In the genomic region with DNA sequence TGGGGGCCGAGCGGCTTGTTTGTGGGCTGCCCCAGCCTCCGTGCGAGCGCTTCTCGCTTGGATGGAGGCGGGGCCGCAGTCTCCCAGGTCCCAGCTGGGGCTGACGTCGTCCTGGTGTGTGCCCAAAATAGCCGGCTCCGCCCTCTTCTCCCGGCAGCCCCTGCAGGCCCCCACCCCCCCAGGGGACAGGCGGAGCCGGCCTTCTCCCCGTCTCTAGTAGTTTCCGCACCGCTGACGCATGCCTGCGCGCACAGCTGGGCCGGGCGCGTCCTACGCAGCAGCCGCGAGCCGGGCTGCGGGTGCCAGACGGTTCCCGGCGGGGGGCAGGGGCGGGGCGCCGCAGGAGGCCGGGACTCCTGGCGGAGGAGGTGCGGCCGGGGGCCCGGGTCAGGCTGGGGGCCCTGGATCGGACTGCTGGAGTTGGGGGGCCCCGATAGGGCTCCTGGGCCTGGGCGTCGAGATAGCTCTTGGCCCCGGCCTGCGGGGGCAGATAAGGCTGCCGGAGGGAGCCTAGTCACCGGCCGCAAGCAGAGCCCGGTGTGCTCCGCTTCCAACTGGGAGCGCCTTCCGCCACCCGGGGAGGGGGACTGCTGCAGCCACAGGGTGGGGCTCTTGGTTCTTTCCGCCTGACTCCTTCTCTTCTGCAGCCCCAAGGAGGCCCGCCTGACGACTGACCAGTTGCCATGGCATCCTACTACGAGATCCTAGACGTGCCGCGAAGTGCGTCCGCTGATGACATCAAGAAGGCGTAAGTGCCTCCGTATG, we compare ENCODE assay signal across 1 cellular context.
TF ChIP-seq lines count a peak whose summit lies in the region.

A gene (plus strand): TSS at position 216 of the 765 bp plus-strand sequence. CDS start 468 bp downstream, at position 684.

TF ChIP-seq in HepG2, 621 proteins besides CTCF, POLR2A, EP300 and RAD21 (continued from another document and continues in another):
- TF ChIP-seq, protein P1, sequence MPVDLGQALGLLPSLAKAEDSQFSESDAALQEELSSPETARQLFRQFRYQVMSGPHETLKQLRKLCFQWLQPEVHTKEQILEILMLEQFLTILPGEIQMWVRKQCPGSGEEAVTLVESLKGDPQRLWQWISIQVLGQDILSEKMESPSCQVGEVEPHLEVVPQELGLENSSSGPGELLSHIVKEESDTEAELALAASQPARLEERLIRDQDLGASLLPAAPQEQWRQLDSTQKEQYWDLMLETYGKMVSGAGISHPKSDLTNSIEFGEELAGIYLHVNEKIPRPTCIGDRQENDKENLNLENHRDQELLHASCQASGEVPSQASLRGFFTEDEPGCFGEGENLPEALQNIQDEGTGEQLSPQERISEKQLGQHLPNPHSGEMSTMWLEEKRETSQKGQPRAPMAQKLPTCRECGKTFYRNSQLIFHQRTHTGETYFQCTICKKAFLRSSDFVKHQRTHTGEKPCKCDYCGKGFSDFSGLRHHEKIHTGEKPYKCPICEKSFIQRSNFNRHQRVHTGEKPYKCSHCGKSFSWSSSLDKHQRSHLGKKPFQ (CRISPR knock-in tag; IDR thresholded peaks at IDR 0.05; ENCODE audit: insufficient replicate concordance) = peak; percentile 59
- TF ChIP-seq SYNCRIP (IDR thresholded peaks at IDR 0.05; ENCODE audit: insufficient read depth, low read depth, low read length) (no peak), NAIF1 (CRISPR knock-in tag; IDR thresholded peaks at IDR 0.05; ENCODE audit: borderline replicate concordance) (peak; percentile 91), HOXA7 (CRISPR knock-in tag; IDR thresholded peaks at IDR 0.05) (no peak), KDM5A (IDR thresholded peaks at IDR 0.05; ENCODE audit: borderline replicate concordance, low read length) (no peak), ERF (CRISPR knock-in tag; IDR thresholded peaks at IDR 0.05) (peak; percentile 93), PTBP1 (IDR thresholded peaks at IDR 0.05; ENCODE audit: low read depth, low read length, poor library complexity, severe bottlenecking) (no peak), XRCC5 (optimal IDR thresholded peaks at IDR 0.05; ENCODE audit: low read length) (peak; percentile 75), MLLT10 (CRISPR knock-in tag; IDR thresholded peaks at IDR 0.05) (no peak), ZBTB7A (CRISPR knock-in tag; IDR thresholded peaks at IDR 0.05) (no peak), GTF2F1 (IDR thresholded peaks at IDR 0.05; ENCODE audit: low read length) (no peak), MAFG (CRISPR knock-in tag; IDR thresholded peaks at IDR 0.05) (no peak), ESRRA (CRISPR knock-in tag; IDR thresholded peaks at IDR 0.05; ENCODE audit: low read depth) (0 out of 2 replicates have a peak, but pooled peaks have one; percentile 69), MXI1 (IDR thresholded peaks at IDR 0.05; ENCODE audit: borderline replicate concordance, low read depth, low read length) (peak; percentile 95; the same call in 2 of the 3 replicates), FOXK1 (CRISPR knock-in tag; IDR thresholded peaks at IDR 0.05; ENCODE audit: borderline replicate concordance, low read depth) (peak; percentile 80), FIP1L1 (IDR thresholded peaks at IDR 0.05; ENCODE audit: borderline replicate concordance, insufficient read depth, low read depth, low read length) (no peak), ZNF577 (CRISPR knock-in tag; IDR thresholded peaks at IDR 0.05; ENCODE audit: borderline replicate concordance, low read depth) (no peak), RFX5 (IDR thresholded peaks at IDR 0.05; ENCODE audit: low read depth, low read length) (no peak), ZNF446 (CRISPR knock-in tag; IDR thresholded peaks at IDR 0.05) (0 out of 2 replicates have a peak, but pooled peaks have one; percentile 64), ZNF224 (CRISPR knock-in tag; IDR thresholded peaks at IDR 0.05) (no peak), ZNF180 (CRISPR knock-in tag; IDR thresholded peaks at IDR 0.05; ENCODE audit: borderline replicate concordance, low read depth) (no peak), ZNF121 (CRISPR knock-in tag; IDR thresholded peaks at IDR 0.05) (no peak), SAFB2 (CRISPR knock-in tag; IDR thresholded peaks at IDR 0.05; ENCODE audit: borderline replicate concordance, low read depth) (no peak), NFE2 (CRISPR knock-in tag; IDR thresholded peaks at IDR 0.05) (no peak), ZNF792 (CRISPR knock-in tag; IDR thresholded peaks at IDR 0.05) (peak; percentile 80), ZNF430 (CRISPR knock-in tag; IDR thresholded peaks at IDR 0.05) (peak; percentile 45; the same call in 1 of the 2 replicates), ZNF232 (CRISPR knock-in tag; IDR thresholded peaks at IDR 0.05; ENCODE audit: borderline replicate concordance) (peak; percentile 37; the same call in 1 of the 2 replicates), SNAPC2 (CRISPR knock-in tag; IDR thresholded peaks at IDR 0.05) (0 out of 2 replicates have a peak, but pooled peaks have one; percentile 48), SOX6 (IDR thresholded peaks at IDR 0.05) (no peak), SOX6 (CRISPR knock-in tag; IDR thresholded peaks at IDR 0.05) (peak; percentile 52; the same call in 1 of the 2 replicates), ZNF772 (CRISPR knock-in tag; IDR thresholded peaks at IDR 0.05) (peak; percentile 67), ZNF333 (CRISPR knock-in tag; IDR thresholded peaks at IDR 0.05; ENCODE audit: borderline replicate concordance) (no peak), ARNTL (CRISPR knock-in tag; IDR thresholded peaks at IDR 0.05) (peak; percentile 46; the same call in 1 of the 2 replicates), NCOA1 (CRISPR knock-in tag; IDR thresholded peaks at IDR 0.05) (no peak)
- TF ChIP-seq, protein P2, sequence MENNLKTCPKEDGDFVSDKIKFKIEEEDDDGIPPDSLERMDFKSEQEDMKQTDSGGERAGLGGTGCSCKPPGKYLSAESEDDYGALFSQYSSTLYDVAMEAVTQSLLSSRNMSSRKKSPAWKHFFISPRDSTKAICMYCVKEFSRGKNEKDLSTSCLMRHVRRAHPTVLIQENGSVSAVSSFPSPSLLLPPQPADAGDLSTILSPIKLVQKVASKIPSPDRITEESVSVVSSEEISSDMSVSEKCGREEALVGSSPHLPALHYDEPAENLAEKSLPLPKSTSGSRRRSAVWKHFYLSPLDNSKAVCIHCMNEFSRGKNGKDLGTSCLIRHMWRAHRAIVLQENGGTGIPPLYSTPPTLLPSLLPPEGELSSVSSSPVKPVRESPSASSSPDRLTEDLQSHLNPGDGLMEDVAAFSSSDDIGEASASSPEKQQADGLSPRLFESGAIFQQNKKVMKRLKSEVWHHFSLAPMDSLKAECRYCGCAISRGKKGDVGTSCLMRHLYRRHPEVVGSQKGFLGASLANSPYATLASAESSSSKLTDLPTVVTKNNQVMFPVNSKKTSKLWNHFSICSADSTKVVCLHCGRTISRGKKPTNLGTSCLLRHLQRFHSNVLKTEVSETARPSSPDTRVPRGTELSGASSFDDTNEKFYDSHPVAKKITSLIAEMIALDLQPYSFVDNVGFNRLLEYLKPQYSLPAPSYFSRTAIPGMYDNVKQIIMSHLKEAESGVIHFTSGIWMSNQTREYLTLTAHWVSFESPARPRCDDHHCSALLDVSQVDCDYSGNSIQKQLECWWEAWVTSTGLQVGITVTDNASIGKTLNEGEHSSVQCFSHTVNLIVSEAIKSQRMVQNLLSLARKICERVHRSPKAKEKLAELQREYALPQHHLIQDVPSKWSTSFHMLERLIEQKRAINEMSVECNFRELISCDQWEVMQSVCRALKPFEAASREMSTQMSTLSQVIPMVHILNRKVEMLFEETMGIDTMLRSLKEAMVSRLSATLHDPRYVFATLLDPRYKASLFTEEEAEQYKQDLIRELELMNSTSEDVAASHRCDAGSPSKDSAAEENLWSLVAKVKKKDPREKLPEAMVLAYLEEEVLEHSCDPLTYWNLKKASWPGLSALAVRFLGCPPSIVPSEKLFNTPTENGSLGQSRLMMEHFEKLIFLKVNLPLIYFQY (CRISPR knock-in tag; IDR thresholded peaks at IDR 0.05; ENCODE audit: borderline replicate concordance) = peak; percentile 93; the same call in 1 of the 2 replicates
- TF ChIP-seq, protein P3, sequence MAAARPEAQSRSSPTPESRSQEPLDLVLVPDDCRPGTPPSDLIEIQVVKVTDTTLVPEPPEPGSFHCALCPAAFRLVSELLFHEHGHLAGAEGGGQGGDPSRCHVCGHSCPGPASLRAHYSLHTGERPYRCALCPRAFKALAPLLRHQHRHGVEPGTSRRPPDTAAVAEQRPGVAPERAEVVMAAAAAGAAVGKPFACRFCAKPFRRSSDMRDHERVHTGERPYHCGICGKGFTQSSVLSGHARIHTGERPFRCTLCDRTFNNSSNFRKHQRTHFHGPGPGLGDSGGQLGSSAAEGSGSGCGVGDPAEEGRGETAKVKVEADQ (CRISPR knock-in tag; IDR thresholded peaks at IDR 0.05; ENCODE audit: borderline replicate concordance) = no peak
- TF ChIP-seq, protein P4, sequence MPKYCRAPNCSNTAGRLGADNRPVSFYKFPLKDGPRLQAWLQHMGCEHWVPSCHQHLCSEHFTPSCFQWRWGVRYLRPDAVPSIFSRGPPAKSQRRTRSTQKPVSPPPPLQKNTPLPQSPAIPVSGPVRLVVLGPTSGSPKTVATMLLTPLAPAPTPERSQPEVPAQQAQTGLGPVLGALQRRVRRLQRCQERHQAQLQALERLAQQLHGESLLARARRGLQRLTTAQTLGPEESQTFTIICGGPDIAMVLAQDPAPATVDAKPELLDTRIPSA (CRISPR knock-in tag; IDR thresholded peaks at IDR 0.05; ENCODE audit: borderline replicate concordance) = peak; percentile 58; the same call in 1 of the 2 replicates
- TF ChIP-seq, protein P5, sequence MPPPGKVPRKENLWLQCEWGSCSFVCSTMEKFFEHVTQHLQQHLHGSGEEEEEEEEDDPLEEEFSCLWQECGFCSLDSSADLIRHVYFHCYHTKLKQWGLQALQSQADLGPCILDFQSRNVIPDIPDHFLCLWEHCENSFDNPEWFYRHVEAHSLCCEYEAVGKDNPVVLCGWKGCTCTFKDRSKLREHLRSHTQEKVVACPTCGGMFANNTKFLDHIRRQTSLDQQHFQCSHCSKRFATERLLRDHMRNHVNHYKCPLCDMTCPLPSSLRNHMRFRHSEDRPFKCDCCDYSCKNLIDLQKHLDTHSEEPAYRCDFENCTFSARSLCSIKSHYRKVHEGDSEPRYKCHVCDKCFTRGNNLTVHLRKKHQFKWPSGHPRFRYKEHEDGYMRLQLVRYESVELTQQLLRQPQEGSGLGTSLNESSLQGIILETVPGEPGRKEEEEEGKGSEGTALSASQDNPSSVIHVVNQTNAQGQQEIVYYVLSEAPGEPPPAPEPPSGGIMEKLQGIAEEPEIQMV (CRISPR knock-in tag; IDR thresholded peaks at IDR 0.05; ENCODE audit: low read depth) = no peak
- TF ChIP-seq, protein P6, sequence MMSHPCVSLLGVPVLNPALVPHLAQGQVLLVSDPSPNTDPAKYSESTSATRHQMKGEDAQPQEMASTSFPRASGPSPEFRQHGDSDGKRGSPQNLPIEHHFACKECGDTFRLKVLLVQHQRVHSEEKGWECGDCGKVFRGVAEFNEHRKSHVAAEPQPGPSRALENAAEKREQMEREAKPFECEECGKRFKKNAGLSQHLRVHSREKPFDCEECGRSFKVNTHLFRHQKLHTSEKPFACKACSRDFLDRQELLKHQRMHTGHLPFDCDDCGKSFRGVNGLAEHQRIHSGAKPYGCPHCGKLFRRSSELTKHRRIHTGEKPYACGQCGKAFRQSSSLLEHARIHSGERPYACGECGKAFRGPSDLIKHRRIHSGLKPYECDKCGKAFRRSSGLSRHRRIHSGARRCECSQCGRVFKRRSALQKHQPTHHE (CRISPR knock-in tag; IDR thresholded peaks at IDR 0.05; ENCODE audit: borderline replicate concordance) = peak; percentile 67
- TF ChIP-seq, protein P7, sequence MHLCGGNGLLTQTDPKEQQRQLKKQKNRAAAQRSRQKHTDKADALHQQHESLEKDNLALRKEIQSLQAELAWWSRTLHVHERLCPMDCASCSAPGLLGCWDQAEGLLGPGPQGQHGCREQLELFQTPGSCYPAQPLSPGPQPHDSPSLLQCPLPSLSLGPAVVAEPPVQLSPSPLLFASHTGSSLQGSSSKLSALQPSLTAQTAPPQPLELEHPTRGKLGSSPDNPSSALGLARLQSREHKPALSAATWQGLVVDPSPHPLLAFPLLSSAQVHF (CRISPR knock-in tag; IDR thresholded peaks at IDR 0.05) = no peak
- TF ChIP-seq, protein P8, sequence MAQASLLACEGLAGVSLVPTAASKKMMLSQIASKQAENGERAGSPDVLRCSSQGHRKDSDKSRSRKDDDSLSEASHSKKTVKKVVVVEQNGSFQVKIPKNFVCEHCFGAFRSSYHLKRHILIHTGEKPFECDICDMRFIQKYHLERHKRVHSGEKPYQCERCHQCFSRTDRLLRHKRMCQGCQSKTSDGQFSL (CRISPR knock-in tag; IDR thresholded peaks at IDR 0.05) = peak; percentile 87; the same call in 1 of the 2 replicates
- TF ChIP-seq, protein P9, sequence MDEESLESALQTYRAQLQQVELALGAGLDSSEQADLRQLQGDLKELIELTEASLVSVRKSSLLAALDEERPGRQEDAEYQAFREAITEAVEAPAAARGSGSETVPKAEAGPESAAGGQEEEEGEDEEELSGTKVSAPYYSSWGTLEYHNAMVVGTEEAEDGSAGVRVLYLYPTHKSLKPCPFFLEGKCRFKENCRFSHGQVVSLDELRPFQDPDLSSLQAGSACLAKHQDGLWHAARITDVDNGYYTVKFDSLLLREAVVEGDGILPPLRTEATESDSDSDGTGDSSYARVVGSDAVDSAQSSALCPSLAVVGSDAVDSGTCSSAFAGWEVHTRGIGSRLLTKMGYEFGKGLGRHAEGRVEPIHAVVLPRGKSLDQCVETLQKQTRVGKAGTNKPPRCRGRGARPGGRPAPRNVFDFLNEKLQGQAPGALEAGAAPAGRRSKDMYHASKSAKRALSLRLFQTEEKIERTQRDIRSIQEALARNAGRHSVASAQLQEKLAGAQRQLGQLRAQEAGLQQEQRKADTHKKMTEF (CRISPR knock-in tag; IDR thresholded peaks at IDR 0.05) = peak; percentile 95
- TF ChIP-seq, protein P10, sequence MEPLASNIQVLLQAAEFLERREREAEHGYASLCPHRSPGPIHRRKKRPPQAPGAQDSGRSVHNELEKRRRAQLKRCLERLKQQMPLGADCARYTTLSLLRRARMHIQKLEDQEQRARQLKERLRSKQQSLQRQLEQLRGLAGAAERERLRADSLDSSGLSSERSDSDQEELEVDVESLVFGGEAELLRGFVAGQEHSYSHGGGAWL (CRISPR knock-in tag; IDR thresholded peaks at IDR 0.05) = peak; percentile 94
- TF ChIP-seq, protein P11, sequence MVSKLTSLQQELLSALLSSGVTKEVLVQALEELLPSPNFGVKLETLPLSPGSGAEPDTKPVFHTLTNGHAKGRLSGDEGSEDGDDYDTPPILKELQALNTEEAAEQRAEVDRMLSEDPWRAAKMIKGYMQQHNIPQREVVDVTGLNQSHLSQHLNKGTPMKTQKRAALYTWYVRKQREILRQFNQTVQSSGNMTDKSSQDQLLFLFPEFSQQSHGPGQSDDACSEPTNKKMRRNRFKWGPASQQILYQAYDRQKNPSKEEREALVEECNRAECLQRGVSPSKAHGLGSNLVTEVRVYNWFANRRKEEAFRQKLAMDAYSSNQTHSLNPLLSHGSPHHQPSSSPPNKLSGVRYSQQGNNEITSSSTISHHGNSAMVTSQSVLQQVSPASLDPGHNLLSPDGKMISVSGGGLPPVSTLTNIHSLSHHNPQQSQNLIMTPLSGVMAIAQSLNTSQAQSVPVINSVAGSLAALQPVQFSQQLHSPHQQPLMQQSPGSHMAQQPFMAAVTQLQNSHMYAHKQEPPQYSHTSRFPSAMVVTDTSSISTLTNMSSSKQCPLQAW (CRISPR knock-in tag; IDR thresholded peaks at IDR 0.05) = peak; percentile 69
